Comparison of ENCODE assay signal across 15 cellular contexts in the genomic region with DNA sequence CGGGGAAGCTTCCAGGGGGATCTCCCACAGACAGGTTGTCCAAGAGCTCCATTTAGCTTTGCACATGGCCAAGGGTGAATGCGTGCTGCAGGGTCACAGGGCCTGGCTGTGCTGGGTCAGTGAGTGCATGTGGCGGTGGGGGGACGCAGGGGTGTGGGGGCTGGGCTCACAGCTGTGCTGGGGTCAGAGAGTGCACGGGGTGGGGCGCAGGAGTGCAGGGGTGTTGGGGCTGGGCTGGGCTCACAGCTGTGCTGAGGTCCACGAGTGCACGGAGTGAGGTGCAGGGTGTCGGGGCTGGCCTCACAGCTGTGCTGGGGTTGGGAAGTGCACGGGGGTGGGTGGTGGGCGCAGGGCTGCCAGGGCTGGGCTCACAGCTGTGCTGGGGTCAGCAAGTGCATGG.
"Had no signal": no experiment of that assay in that cellular context is flagged by ENCODE, and none has a peak within 500 bp of the region (broad histone marks: within the 10 kb centered on the region; RNA-seq: fewer than 3 reads in every experiment).

No MANE protein-coding gene starts in this region.

- H3K4me2 ChIP-seq: hepatocyte had no signal

- H3K4me3 ChIP-seq: adrenal gland, hepatocyte, left lung had no signal

- DNase-seq: activated CD4-positive, alpha-beta T cell treated with anti-CD3 and anti-CD28 coated beads for 48 hours; activated naive CD4-positive, alpha-beta T cell treated with Interleukin-2 at 50 U/mL for 16 hours; adrenal gland; effector memory CD8-positive, alpha-beta T cell; left lung; stimulated activated CD4-positive, alpha-beta T cell treated with anti-CD3 and anti-CD28 coated beads, Interleukin-4, amount 100 ng/mL, for 24 hours; stimulated activated naive CD8-positive, alpha-beta T cell treated with anti-CD3 and anti-CD28 coated beads, Interleukin-15, amount 100 ng/mL, for 72 hours; SW 1271 had no signal

- H2AFZ ChIP-seq: hepatocyte had no signal

- H3K36me3 Mint-ChIP-seq: memory B cell had no signal

- H3K4me1 ChIP-seq: adrenal gland, left lung had no signal

- H3K4me1 Mint-ChIP-seq: central memory CD8-positive, alpha-beta T cell; memory B cell; nephron; stimulated activated naive CD8-positive, alpha-beta T cell treated with anti-CD3 and anti-CD28 coated beads, Interleukin-15, amount 100 ng/mL, for 72 hours had no signal

- H3K4me3 Mint-ChIP-seq: activated T-helper 1 cell treated with anti-CD3 and anti-CD28 coated beads, Interleukin-12 subunit alpha, Interleukin-12 subunit beta, Interleukin-2, Interleukin-4 antibody, amounts not matched to agents 30 ng/mL and 10 ng/mL and 1 ng/mL, durations not matched to agents 14 hours and 24 hours and 36 hours; central memory CD8-positive, alpha-beta T cell; dendritic cell treated with granulocyte-macrophage colony-stimulating factor and Interleukin-4, amounts not matched to agents 40 ng/mL and 50 ng/mL, for 4 days; effector memory CD8-positive, alpha-beta T cell; memory B cell; stimulated activated naive CD8-positive, alpha-beta T cell treated with anti-CD3 and anti-CD28 coated beads, Interleukin-15, amount 100 ng/mL, for 72 hours; T-helper 2 cell treated with Interferon-gamma antibody and Interleukin-4, amounts not matched to agents 5 μg/mL and 100 μg/mL, for 36 hours had no signal

- H3K27ac Mint-ChIP-seq: activated T-helper 1 cell treated with anti-CD3 and anti-CD28 coated beads, Interleukin-12 subunit alpha, Interleukin-12 subunit beta, Interleukin-2, Interleukin-4 antibody, amounts not matched to agents 30 ng/mL and 10 ng/mL and 1 ng/mL, durations not matched to agents 14 hours and 24 hours and 36 hours; dendritic cell treated with granulocyte-macrophage colony-stimulating factor and Interleukin-4, amounts not matched to agents 40 ng/mL and 50 ng/mL, for 4 days; effector memory CD8-positive, alpha-beta T cell; memory B cell; nephron; stimulated activated naive CD8-positive, alpha-beta T cell treated with anti-CD3 and anti-CD28 coated beads, Interleukin-15, amount 100 ng/mL, for 72 hours; T-helper 2 cell treated with Interferon-gamma antibody and Interleukin-4, amounts not matched to agents 5 μg/mL and 100 μg/mL, for 36 hours had no signal

- H3K27me3 ChIP-seq: adrenal gland had no signal

- H3K9me3 Mint-ChIP-seq: activated T-helper 1 cell treated with anti-CD3 and anti-CD28 coated beads, Interleukin-12 subunit alpha, Interleukin-12 subunit beta, Interleukin-2, Interleukin-4 antibody, amounts not matched to agents 30 ng/mL and 10 ng/mL and 1 ng/mL, durations not matched to agents 14 hours and 24 hours and 36 hours; central memory CD8-positive, alpha-beta T cell; dendritic cell treated with granulocyte-macrophage colony-stimulating factor and Interleukin-4, amounts not matched to agents 40 ng/mL and 50 ng/mL, for 4 days; effector memory CD8-positive, alpha-beta T cell; memory B cell; nephron; stimulated activated naive CD8-positive, alpha-beta T cell treated with anti-CD3 and anti-CD28 coated beads, Interleukin-15, amount 100 ng/mL, for 72 hours; T-helper 2 cell treated with Interferon-gamma antibody and Interleukin-4, amounts not matched to agents 5 μg/mL and 100 μg/mL, for 36 hours had no signal

- H3K36me3 ChIP-seq: adrenal gland, left lung had no signal

- ATAC-seq: effector memory CD8-positive, alpha-beta T cell; left lung; stimulated activated naive CD8-positive, alpha-beta T cell treated with anti-CD3 and anti-CD28 coated beads, Interleukin-15, amount 100 ng/mL, for 72 hours had no signal

- H3K9me3 ChIP-seq: adrenal gland, left lung had no signal

- H3K27ac ChIP-seq: adrenal gland, hepatocyte, left lung had no signal

- H3K79me2 ChIP-seq: hepatocyte had no signal
